Comparison of ENCODE assay signal across 23 cellular contexts in the genomic region with DNA sequence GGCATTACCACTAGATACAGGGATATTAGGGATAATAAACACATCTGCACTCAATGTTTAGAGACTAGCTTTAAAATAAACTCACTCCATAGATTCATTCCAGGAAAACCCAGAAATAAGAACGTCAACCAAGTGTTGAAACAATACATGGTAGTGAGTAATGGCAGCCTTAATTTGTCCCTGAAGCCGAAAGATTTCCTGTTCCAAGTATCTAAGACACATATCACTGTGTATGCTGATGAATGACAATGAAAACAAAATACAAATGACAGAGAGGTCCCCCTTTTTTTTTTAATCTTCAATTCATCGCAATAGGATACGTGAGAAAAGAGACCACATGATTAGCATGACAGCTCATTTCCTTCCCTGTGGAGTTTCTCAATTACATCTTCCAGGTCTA.
DNase-seq lines count a peak whose midpoint lies in the region; ATAC-seq and TF ChIP-seq lines count a peak whose summit lies in the region.
"Had no signal": no experiment of that assay in that cellular context is flagged by ENCODE, and none has a peak within 500 bp of the region (broad histone marks: within the 10 kb centered on the region; RNA-seq: fewer than 3 reads in every experiment).

No MANE protein-coding gene starts in this region.

- no peak overlapping the region for H4K8ac ChIP-seq in mesenchymal stem cell (ENCODE audit: low read length)

- H3K4me1 ChIP-seq in ACC112 (ENCODE audit: control insufficient read depth, insufficient read depth, low read length, unreplicated experiment) (peaks cover 39% of the 10 kb centered on the region), GM23338 (ENCODE audit: insufficient read depth) (no peaks in the 10 kb centered on the region), mesenchymal stem cell (ENCODE audit: control insufficient read depth, insufficient read depth, low read depth, low read length) (peaks cover 10% of the 10 kb centered on the region), mucosa of descending colon (ENCODE audit: low read depth) (no peaks in the 10 kb centered on the region)

- H2BK12ac ChIP-seq in mesenchymal stem cell (ENCODE audit: low read length in 2 of 2): no peak overlapping the region

- H2AFZ ChIP-seq in ACC112 (ENCODE audit: low read length, unreplicated experiment) (peak overlapping the region; percentile 33), GM23338 (no peak overlapping the region), mesenchymal stem cell (ENCODE audit: low read depth, low read length) (no peak overlapping the region)

- H3K14ac ChIP-seq in mesenchymal stem cell (ENCODE audit: low read length in 2 of 2): no peak overlapping the region

- no peak overlapping the region for H3K4me2 ChIP-seq in GM23338
- no peak overlapping the region for H3K4me2 ChIP-seq in mesenchymal stem cell (ENCODE audit: low read length, poor library complexity, severe bottlenecking)

- no peaks in the 10 kb centered on the region for H3F3A ChIP-seq in GM23338 (replicated peaks; ENCODE audit: low read depth)

- H3K79me1 ChIP-seq in mesenchymal stem cell (replicated peaks; ENCODE audit: low read length, poor library complexity, severe bottlenecking): no peaks in the 10 kb centered on the region

- no peak overlapping the region for H2BK120ac ChIP-seq in mesenchymal stem cell (ENCODE audit: low read depth, low read length)

- no CpG with 5 or more reads among the region's 4 CpGs for WGBS in mesenchymal stem cell

- in situ Hi-C loops in ACHN (cut with HindIII; ENCODE audit: low pct_ligation_motif_present, low pct_unique_long_range_greater_than_20kb, low sequenced_read_pairs): no loop called here

- H3K36me3 Mint-ChIP-seq in GM23338 (ENCODE audit: low read depth) (no peaks in the 10 kb centered on the region), chondrocyte (ENCODE audit: low read depth) (no peaks in the 10 kb centered on the region)
- H3K36me3 Mint-ChIP-seq: activated CD4-positive, alpha-beta memory T cell treated with anti-CD3 and anti-CD28 coated beads for 36 hours; memory B cell; naive thymus-derived CD8-positive, alpha-beta T cell; type B pancreatic cell had no signal

- intact Hi-C loops in mucosa of descending colon (cut with DNase I, micrococcal nuclease): no loop called here

- H3K79me2 ChIP-seq in ACC112 (ENCODE audit: control insufficient read depth, insufficient read depth, low read length, unreplicated experiment) (no peaks in the 10 kb centered on the region), GM23338 (replicated peaks; ENCODE audit: insufficient read depth) (no peaks in the 10 kb centered on the region)

- no peaks in the 10 kb centered on the region for H3K27me3 ChIP-seq in ACC112 (ENCODE audit: insufficient read depth, low read length)
- H3K27me3 ChIP-seq in GM23338 (ENCODE audit: insufficient read depth): no peaks in the 10 kb centered on the region
- H3K27me3 ChIP-seq in mesenchymal stem cell (ENCODE audit: control insufficient read depth in 1 of 2, insufficient read depth in 1 of 2, low read length in 2 of 2): no peaks in the 10 kb centered on the region

- no peak for TF ChIP-seq CTCF in GM23338 (conservative IDR thresholded peaks at IDR 0.05; ENCODE audit: low read depth in 2 of 2)
- TF ChIP-seq CTCF in chondrocyte (IDR thresholded peaks at IDR 0.05): no peak
- no peak for TF ChIP-seq CTCF in mucosa of descending colon (IDR thresholded peaks at IDR 0.05)

- no peak overlapping the region for H2AK5ac ChIP-seq in mesenchymal stem cell (ENCODE audit: low read length, severe bottlenecking)

- no peak overlapping the region for H4K91ac ChIP-seq in mesenchymal stem cell (ENCODE audit: low read length)

- no peak overlapping the region for H3K23ac ChIP-seq in mesenchymal stem cell (ENCODE audit: low read length in 2 of 2)

- H3K36me3 ChIP-seq in ACC112 (ENCODE audit: insufficient read depth, low read length) (no peaks in the 10 kb centered on the region), GM23338 (ENCODE audit: insufficient read depth) (no peaks in the 10 kb centered on the region), mesenchymal stem cell (ENCODE audit: control insufficient read depth in 1 of 2, insufficient read depth in 2 of 2, low read depth in 1 of 2, low read length in 2 of 2) (no peaks in the 10 kb centered on the region), mucosa of descending colon (ENCODE audit: low read depth) (no peaks in the 10 kb centered on the region)

- H3K4me3 Mint-ChIP-seq in GM23338: no peak overlapping the region
- no peak overlapping the region for H3K4me3 Mint-ChIP-seq in chondrocyte (ENCODE audit: unreplicated experiment)
- H3K4me3 Mint-ChIP-seq: activated CD4-positive, alpha-beta memory T cell treated with anti-CD3 and anti-CD28 coated beads for 36 hours; memory B cell; naive thymus-derived CD8-positive, alpha-beta T cell; type B pancreatic cell had no signal

- H3K4me3 ChIP-seq in ACC112 (ENCODE audit: low read depth, low read length): no peak overlapping the region
- H3K4me3 ChIP-seq in GM23338: no peak overlapping the region
- no peak overlapping the region for H3K4me3 ChIP-seq in mesenchymal stem cell (ENCODE audit: insufficient read depth in 1 of 2, low read depth in 1 of 2, low read length in 2 of 2)
- H3K4me3 ChIP-seq in mucosa of descending colon: no peak overlapping the region
- H3K4me3 ChIP-seq: SK-N-MC had no signal

- H2BK5ac ChIP-seq in mesenchymal stem cell (ENCODE audit: low read depth, low read length, poor library complexity, severe bottlenecking): no peak overlapping the region

- H3K18ac ChIP-seq in mesenchymal stem cell (ENCODE audit: low read depth in 1 of 2, low read length in 2 of 2): no peak overlapping the region

- DNase-seq in GM23338 (ENCODE audit: low spot score): no peak
- no peak for DNase-seq in chondrocyte (ENCODE audit: low spot score)
- peak; percentile 67 for DNase-seq in mesenchymal stem cell
- DNase-seq in ACHN: no peak
- DNase-seq in mucosa of descending colon: no peak
- DNase-seq in OCI-M1 (lab: John Stamatoyannopoulos, UW): no peak
- DNase-seq: activated CD4-positive, alpha-beta memory T cell treated with anti-CD3 and anti-CD28 coated beads for 36 hours; cerebellar nuclear complex; effector memory CD4-positive, alpha-beta T cell; H7; hypothalamus; islet precursor cell; Kasumi-1; naive thymus-derived CD8-positive, alpha-beta T cell; NCI-H2029 treated with DMSO at 0.1 percent for 48 hours; NCI-H446; stimulated activated naive CD4-positive, alpha-beta T cell treated with Interleukin-2 at 50 U/mL for 16 hours; T-helper 2 cell had no signal

- no peaks in the 10 kb centered on the region for H3K4me1 Mint-ChIP-seq in GM23338
- H3K4me1 Mint-ChIP-seq in chondrocyte (ENCODE audit: low read depth): peaks cover 47% of the 10 kb centered on the region

- H3K9ac ChIP-seq in mesenchymal stem cell (ENCODE audit: low read length): peak overlapping the region; percentile 48

- no peaks in the 10 kb centered on the region for H4K20me1 ChIP-seq in GM23338 (replicated peaks; ENCODE audit: insufficient read depth)

- no peaks in the 10 kb centered on the region for H3K9me2 ChIP-seq in GM23338 (ENCODE audit: insufficient read depth)

- H3K27ac ChIP-seq in ACC112 (ENCODE audit: low read depth, low read length) (peak overlapping the region; percentile 65; the same call in 1 of the 2 replicates), GM23338 (ENCODE audit: low read depth) (no peak overlapping the region), mesenchymal stem cell (ENCODE audit: low read length, poor library complexity, severe bottlenecking) (no peak overlapping the region)
- H3K27ac ChIP-seq: SK-N-MC had no signal

- H3K27ac Mint-ChIP-seq in GM23338: 0 out of 2 replicates have a peak overlapping the region, but pooled peaks have one; percentile 35
- peak overlapping the region; percentile 14 for H3K27ac Mint-ChIP-seq in chondrocyte (ENCODE audit: unreplicated experiment)
- H3K27ac Mint-ChIP-seq: activated CD4-positive, alpha-beta memory T cell treated with anti-CD3 and anti-CD28 coated beads for 36 hours; memory B cell; naive thymus-derived CD8-positive, alpha-beta T cell; type B pancreatic cell had no signal

- H3K9me3 Mint-ChIP-seq in GM23338 (no peaks in the 10 kb centered on the region), chondrocyte (ENCODE audit: low read depth) (no peaks in the 10 kb centered on the region)
- H3K9me3 Mint-ChIP-seq: activated CD4-positive, alpha-beta memory T cell treated with anti-CD3 and anti-CD28 coated beads for 36 hours; memory B cell; naive thymus-derived CD8-positive, alpha-beta T cell; type B pancreatic cell had no signal

- H3K9me3 ChIP-seq in mesenchymal stem cell (ENCODE audit: control insufficient read depth, low read length): no peaks in the 10 kb centered on the region
- no peaks in the 10 kb centered on the region for H3K9me3 ChIP-seq in mucosa of descending colon

- H3K27me3 Mint-ChIP-seq in GM23338 (ENCODE audit: insufficient read depth, low read depth, poor library complexity) (no peaks in the 10 kb centered on the region), chondrocyte (ENCODE audit: low read depth) (no peaks in the 10 kb centered on the region)
- H3K27me3 Mint-ChIP-seq: type B pancreatic cell had no signal

- H3K4ac ChIP-seq in mesenchymal stem cell (ENCODE audit: low read depth in 1 of 2, low read length in 2 of 2): no peak overlapping the region

- ATAC-seq in GM23338: no peak
- ATAC-seq in mucosa of descending colon: no peak
- no peak for ATAC-seq in HG03469 (IDR thresholded peaks at IDR 0.05; ENCODE audit: unreplicated experiment)
- ATAC-seq: naive thymus-derived CD8-positive, alpha-beta T cell had no signal

- H2BK15ac ChIP-seq in mesenchymal stem cell (ENCODE audit: low read depth, poor library complexity, severe bottlenecking): no peak overlapping the region
